26 cellular contexts compared by ENCODE assay signal in the genomic region with DNA sequence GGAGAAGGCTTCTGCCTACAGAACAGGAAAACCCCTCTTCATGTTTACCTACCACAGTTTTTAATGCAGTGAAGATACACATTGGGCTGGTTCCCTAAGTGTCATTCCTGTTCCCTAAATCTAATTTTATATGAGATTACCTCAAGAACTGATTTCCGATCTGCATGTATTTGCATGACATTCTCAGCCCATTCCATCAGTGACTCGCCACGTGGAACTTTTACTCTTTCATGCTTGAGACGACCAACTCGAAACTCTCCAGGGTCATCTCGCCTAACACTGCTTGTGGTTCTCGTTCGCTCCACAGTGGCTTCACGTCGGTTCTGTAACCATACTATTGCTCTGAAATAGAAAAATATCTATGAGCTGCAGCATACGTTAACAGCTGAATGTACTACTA.
"Had no signal": no experiment of that assay in that cellular context is flagged by ENCODE, and none has a peak within 500 bp of the region (broad histone marks: within the 10 kb centered on the region; RNA-seq: fewer than 3 reads in every experiment).

No MANE protein-coding gene starts in this region.

- H3K27me3 Mint-ChIP-seq: dendritic cell treated with granulocyte-macrophage colony-stimulating factor and Interleukin-4, amounts not matched to agents 40 ng/mL and 50 ng/mL, for 4 days; naive thymus-derived CD8-positive, alpha-beta T cell; stimulated activated memory B cell treated with anti-CD40 and anti-IgM and Interleukin-4, amounts not matched to agents 10 μg/mL and 1 μg/mL and 100 μg/mL, for 72 hours; stimulated activated naive CD8-positive, alpha-beta T cell treated with anti-CD3 and anti-CD28 coated beads, Interleukin-15, Interleukin-2, amounts not matched to agents 100 ng/mL and 50 ng/mL, for 24 hours had no signal

- ATAC-seq: esophagus mucosa; foreskin keratinocyte; gastroesophageal sphincter; left lobe of liver; naive thymus-derived CD8-positive, alpha-beta T cell; stimulated activated memory B cell treated with anti-CD40 and anti-IgM and Interleukin-4, amounts not matched to agents 10 μg/mL and 1 μg/mL and 100 μg/mL, for 72 hours; upper lobe of right lung had no signal

- H3K4me1 ChIP-seq: colonic mucosa, foreskin keratinocyte, prostate gland, right atrium auricular region, sigmoid colon, spleen, transverse colon, upper lobe of right lung, uterus had no signal

- H3K4me3 ChIP-seq: colonic mucosa, gastroesophageal sphincter, lung, prostate gland, right atrium auricular region, sigmoid colon, spleen, transverse colon, upper lobe of right lung, uterus had no signal

- H3K27ac Mint-ChIP-seq: dendritic cell treated with granulocyte-macrophage colony-stimulating factor and Interleukin-4, amounts not matched to agents 40 ng/mL and 50 ng/mL, for 4 days; endodermal cell; nephron progenitor cell; stimulated activated memory B cell treated with anti-CD40 and anti-IgM and Interleukin-4, amounts not matched to agents 10 μg/mL and 1 μg/mL and 100 μg/mL, for 72 hours; stimulated activated naive CD8-positive, alpha-beta T cell treated with anti-CD3 and anti-CD28 coated beads, Interleukin-15, Interleukin-2, amounts not matched to agents 100 ng/mL and 50 ng/mL, for 24 hours had no signal

- H3K4me3 Mint-ChIP-seq: dendritic cell treated with granulocyte-macrophage colony-stimulating factor and Interleukin-4, amounts not matched to agents 40 ng/mL and 50 ng/mL, for 4 days; endodermal cell; immature natural killer cell; naive thymus-derived CD8-positive, alpha-beta T cell; nephron progenitor cell; stimulated activated memory B cell treated with anti-CD40 and anti-IgM and Interleukin-4, amounts not matched to agents 10 μg/mL and 1 μg/mL and 100 μg/mL, for 72 hours; stimulated activated naive CD8-positive, alpha-beta T cell treated with anti-CD3 and anti-CD28 coated beads, Interleukin-15, Interleukin-2, amounts not matched to agents 100 ng/mL and 50 ng/mL, for 24 hours had no signal

- H3K9me3 ChIP-seq: colonic mucosa, gastroesophageal sphincter, prostate gland, right atrium auricular region, sigmoid colon, spleen, transverse colon, upper lobe of right lung, uterus had no signal

- H3K36me3 ChIP-seq: uterus had no signal

- H3K27ac ChIP-seq: colonic mucosa, epithelial cell of prostate, foreskin keratinocyte, gastroesophageal sphincter, prostate gland, right atrium auricular region, sigmoid colon, spleen, transverse colon, upper lobe of right lung, uterus had no signal

- DNase-seq: colonic mucosa; effector CD8-positive, alpha-beta T cell; endodermal cell; foreskin keratinocyte; glutamatergic neuron; hypothalamus; immature natural killer cell; naive thymus-derived CD8-positive, alpha-beta T cell; nephron progenitor cell; nucleus accumbens; sigmoid colon; spleen; stimulated activated CD4-positive, alpha-beta T cell treated with anti-CD3 and anti-CD28 coated beads, Interleukin-4, amount 100 ng/mL, for 4 hours; transverse colon; upper lobe of right lung; uterus had no signal

- H3K27me3 ChIP-seq: colonic mucosa, foreskin keratinocyte, gastroesophageal sphincter, right atrium auricular region, sigmoid colon, spleen, transverse colon, upper lobe of right lung, uterus had no signal

- H3K4me1 Mint-ChIP-seq: endodermal cell; immature natural killer cell; naive thymus-derived CD8-positive, alpha-beta T cell; nephron progenitor cell; stimulated activated memory B cell treated with anti-CD40 and anti-IgM and Interleukin-4, amounts not matched to agents 10 μg/mL and 1 μg/mL and 100 μg/mL, for 72 hours had no signal

- H3K9me3 Mint-ChIP-seq: dendritic cell treated with granulocyte-macrophage colony-stimulating factor and Interleukin-4, amounts not matched to agents 40 ng/mL and 50 ng/mL, for 4 days; endodermal cell; immature natural killer cell; naive thymus-derived CD8-positive, alpha-beta T cell; stimulated activated memory B cell treated with anti-CD40 and anti-IgM and Interleukin-4, amounts not matched to agents 10 μg/mL and 1 μg/mL and 100 μg/mL, for 72 hours; stimulated activated naive CD8-positive, alpha-beta T cell treated with anti-CD3 and anti-CD28 coated beads, Interleukin-15, Interleukin-2, amounts not matched to agents 100 ng/mL and 50 ng/mL, for 24 hours had no signal
